In genomic region chr1:153342178-153342577, GRCh38 we compare ENCODE assay signal across 1 cellular context.
TF ChIP-seq lines count a peak whose summit lies in the region.

No MANE protein-coding gene starts in this region.

TF ChIP-seq in K562, 482 proteins besides CTCF, POLR2A, EP300 and RAD21 (continued from another document and continues in another):
- TF ChIP-seq ZNF318 (IDR thresholded peaks at IDR 0.05; ENCODE audit: borderline replicate concordance in 1 of 2, low read depth in 1 of 2) (peak in 1 of 2 experiments; percentile 42; a peak in 1 of 4 replicates), SIRT6 (IDR thresholded peaks at IDR 0.05; ENCODE audit: low read depth, low read length) (no peak), IRF9 (tag; IDR thresholded peaks at IDR 0.05) (0 out of 2 replicates have a peak, but pooled peaks have one; percentile 35), POLR3G (IDR thresholded peaks at IDR 0.05; ENCODE audit: extremely low read depth, insufficient read length, insufficient replicate concordance) (no peak), SFPQ (IDR thresholded peaks at IDR 0.05; ENCODE audit: low read depth, low read length) (no peak), MAFK (IDR thresholded peaks at IDR 0.05; ENCODE audit: low read length) (no peak), ZNF140 (CRISPR knock-in tag; IDR thresholded peaks at IDR 0.05) (no peak), SAP30 (IDR thresholded peaks at IDR 0.05; ENCODE audit: borderline replicate concordance, insufficient read depth, low read depth, low read length, poor library complexity, severe bottlenecking) (no peak), ZNF584 (CRISPR knock-in tag; IDR thresholded peaks at IDR 0.05; ENCODE audit: low read depth) (no peak), ZBTB5 (IDR thresholded peaks at IDR 0.05) (no peak), NR4A1 (CRISPR knock-in tag; IDR thresholded peaks at IDR 0.05) (no peak), NR4A1 (tag; IDR thresholded peaks at IDR 0.05) (no peak; the same call in 1 of the 2 replicates), KLF13 (tag; IDR thresholded peaks at IDR 0.05; ENCODE audit: borderline replicate concordance, low read depth) (no peak), ZFP91 (CRISPR knock-in tag; IDR thresholded peaks at IDR 0.05) (no peak), CTBP1 (IDR thresholded peaks at IDR 0.05; ENCODE audit: borderline replicate concordance) (peak; percentile 72; the same call in 1 of the 2 replicates), ZNF589 (CRISPR knock-in tag; IDR thresholded peaks at IDR 0.05; ENCODE audit: low read depth) (no peak), C11orf30 (IDR thresholded peaks at IDR 0.05; ENCODE audit: low read depth) (peak; percentile 29; the same call in 1 of the 2 replicates), ZNF165 (CRISPR knock-in tag; IDR thresholded peaks at IDR 0.05; ENCODE audit: borderline replicate concordance) (no peak), HMBOX1 (IDR thresholded peaks at IDR 0.05) (no peak), THRB (CRISPR knock-in tag; conservative IDR thresholded peaks at IDR 0.05) (no peak), ZSCAN32 (CRISPR knock-in tag; IDR thresholded peaks at IDR 0.05) (no peak), SETDB1 (IDR thresholded peaks at IDR 0.05; ENCODE audit: low read length) (no peak), CBFA2T2 (conservative IDR thresholded peaks at IDR 0.05) (peak; percentile 88), FOXO4 (CRISPR knock-in tag; IDR thresholded peaks at IDR 0.05) (no peak), BRF1 (IDR thresholded peaks at IDR 0.05; ENCODE audit: borderline replicate concordance, extremely low read depth, insufficient read length) (no peak), U2AF2 (optimal IDR thresholded peaks at IDR 0.05; ENCODE audit: low read depth, low read length) (no peak), DDX20 (tag; IDR thresholded peaks at IDR 0.05; ENCODE audit: low read depth) (no peak), GATAD2B (IDR thresholded peaks at IDR 0.05; ENCODE audit: borderline replicate concordance) (no peak), ZFPM2 (CRISPR knock-in tag; IDR thresholded peaks at IDR 0.05) (no peak), KLF1 (tag; IDR thresholded peaks at IDR 0.05) (no peak), ZBED1 (IDR thresholded peaks at IDR 0.05) (no peak), ZC3H11A (IDR thresholded peaks at IDR 0.05; ENCODE audit: low read depth, low read length) (no peak), ZNF311 (CRISPR knock-in tag; IDR thresholded peaks at IDR 0.05) (no peak), ZNF518B (CRISPR knock-in tag; IDR thresholded peaks at IDR 0.05) (no peak)
